In the genomic region with DNA sequence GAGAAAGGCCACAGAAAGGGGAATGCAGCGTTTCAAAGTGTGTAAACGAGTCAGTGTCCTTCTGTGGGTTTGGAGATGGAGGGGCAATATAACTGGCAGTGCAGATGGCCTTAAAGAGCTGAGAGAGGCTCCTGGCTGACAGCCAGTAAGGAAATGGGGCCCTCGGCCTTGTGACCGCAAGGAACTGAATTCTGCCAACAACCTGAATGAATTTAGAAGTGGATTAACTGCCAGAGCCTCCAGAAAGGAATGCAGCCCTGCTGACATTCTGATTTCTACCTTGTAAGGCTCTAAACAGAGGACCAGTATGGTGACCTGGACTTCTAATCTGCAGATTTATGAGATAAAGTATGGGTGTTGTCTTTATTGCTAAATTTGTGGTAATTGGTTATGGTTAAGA, we compare ENCODE assay signal across 9 cellular contexts.
DNase-seq lines count a peak whose midpoint lies in the region; ATAC-seq lines count a peak whose summit lies in the region.
"Had no signal": no experiment of that assay in that cellular context is flagged by ENCODE, and none has a peak within 500 bp of the region (broad histone marks: within the 10 kb centered on the region; RNA-seq: fewer than 3 reads in every experiment).

No MANE protein-coding gene starts in this region.

- no peaks in the 10 kb centered on the region for H3K36me3 ChIP-seq in SK-N-MC (ENCODE audit: insufficient read depth, low read length)

- no peak overlapping the region for H3K9ac ChIP-seq in SK-N-MC (ENCODE audit: insufficient read length)

- peak overlapping the region; percentile 19; the same call in 1 of the 2 replicates for H3K4me3 ChIP-seq in SK-N-MC

- DNase-seq in CD1c-positive myeloid dendritic cell (ENCODE audit: extremely low spot score) = peak; percentile 35
- DNase-seq in SK-N-MC (ENCODE audit: low read depth, low spot score) = no peak
- DNase-seq in kidney tubule cell (ENCODE audit: low spot score) = peak; percentile 84
- DNase-seq in stimulated activated CD4-positive, alpha-beta T cell treated with anti-CD3 and anti-CD28 coated beads, Interleukin-15, amount 100 ng/mL, for 24 hours = no peak
- no peak for DNase-seq in NCI-H226
- DNase-seq in OCI-M2 (lab: John Stamatoyannopoulos, UW; ENCODE audit: unreplicated experiment) = no peak
- no peak for DNase-seq in activated gamma-delta T cell (lab: John Stamatoyannopoulos, UW)

- ATAC-seq in HG02981 (IDR thresholded peaks at IDR 0.05; ENCODE audit: unreplicated experiment) = peak; percentile 35
- ATAC-seq: foreskin keratinocyte had no signal

- H3K27ac ChIP-seq in SK-N-MC = peak overlapping the region; percentile 23; the same call in 1 of the 2 replicates
- H3K27ac ChIP-seq: foreskin keratinocyte had no signal

- no peaks in the 10 kb centered on the region for H3K9me3 ChIP-seq in SK-N-MC (ENCODE audit: low read depth, low read length)

Comparison
In these comparisons a context has a peak if more than half of its experiments do, and no peak if none do; other contexts are left out.
1. DNase-seq: peak in CD1c-positive myeloid dendritic cell (single experiment) and kidney tubule cell (single experiment); none in SK-N-MC (single experiment), stimulated activated CD4-positive, alpha-beta T cell treated with anti-CD3 and anti-CD28 coated beads, Interleukin-15, amount 100 ng/mL, for 24 hours (single experiment), NCI-H226 (single experiment), OCI-M2 (single experiment) and activated gamma-delta T cell (single experiment).